Comparison of ENCODE assay signal across 20 cellular contexts in genomic region chr5:78588517-78588916, GRCh38.
DNase-seq lines count a peak whose midpoint lies in the region; FAIRE-seq and TF ChIP-seq lines count a peak whose summit lies in the region.
"Had no signal": no experiment of that assay in that cellular context is flagged by ENCODE, and none has a peak within 500 bp of the region (broad histone marks: within the 10 kb centered on the region; RNA-seq: fewer than 3 reads in every experiment).

No MANE protein-coding gene starts in this region.

- peaks cover 23% of the 10 kb centered on the region for H3K79me2 ChIP-seq in ACC112 (ENCODE audit: control insufficient read depth, insufficient read depth, low read length, unreplicated experiment)

- intact Hi-C loops in breast epithelium (cut with DNase I; ENCODE audit: low total_unique reads) = no loop called here

- H3K4me1 ChIP-seq in ACC112 (ENCODE audit: control insufficient read depth, insufficient read depth, low read length, unreplicated experiment) (peaks cover 65% of the 10 kb centered on the region), breast epithelium (peaks cover 0 to 9% of the 10 kb centered on the region in 2 donors), muscle layer of duodenum (ENCODE audit: control insufficient read depth in 1 of 2, insufficient read depth in 2 of 2, low read length in 2 of 2) (peaks cover 24 to 36% of the 10 kb centered on the region in 2 donors)

- no peak overlapping the region for H2AFZ ChIP-seq in ACC112 (ENCODE audit: low read length, unreplicated experiment)
- H2AFZ ChIP-seq: GM23338 had no signal

- H3K4me3 ChIP-seq in ACC112 (ENCODE audit: low read depth, low read length) (no peak overlapping the region), HL-60 (replicated peaks; ENCODE audit: insufficient read depth, low read length) (no peak overlapping the region), breast epithelium (no peak overlapping the region), muscle layer of duodenum (ENCODE audit: low read depth in 1 of 2, low read length in 2 of 2) (no peak overlapping the region), MG63 (no peak overlapping the region)
- H3K4me3 ChIP-seq: GM23338 had no signal

- H3K36me3 ChIP-seq in ACC112 (ENCODE audit: insufficient read depth, low read length) (no peaks in the 10 kb centered on the region), breast epithelium (no peaks in the 10 kb centered on the region), muscle layer of duodenum (ENCODE audit: control insufficient read depth in 1 of 2, insufficient read depth in 2 of 2, low read length in 2 of 2) (no peaks in the 10 kb centered on the region), MG63 (peaks cover 6% of the 10 kb centered on the region)

- FAIRE-seq in RCC 7860 (lab: Jason Lieb, UNC) = no peak
- FAIRE-seq: G401.6, GM12891, GM19239 had no signal

- H3K9me3 ChIP-seq in breast epithelium (no peaks in the 10 kb centered on the region), muscle layer of duodenum (ENCODE audit: control insufficient read depth in 1 of 2, low read length in 2 of 2) (no peaks in the 10 kb centered on the region), MG63 (no peaks in the 10 kb centered on the region)

- DNase-seq in HL-60 (ENCODE audit: low read depth in 1 of 2, low spot score in 1 of 2) = no peak
- DNase-seq in breast epithelium (ENCODE audit: low spot score in 2 of 2) = no peak
- DNase-seq in NCI-H187 (lab: John Stamatoyannopoulos, UW) = no peak
- DNase-seq in MG63 = no peak
- no peak for DNase-seq in RCC 7860 (ENCODE audit: low spot score)
- no peak for DNase-seq in NCI-H1436 treated with DMSO at 0.1 percent for 48 hours (lab: John Stamatoyannopoulos, UW)
- DNase-seq: ACHN; Calu3; CD4-positive, CD25-positive, alpha-beta regulatory T cell; DMS79 treated with DMSO at 0.1 percent for 48 hours; Karpas-422; NCI-H146; NCI-H226; NCI-H69 had no signal

- H3K27ac ChIP-seq in ACC112 (ENCODE audit: low read depth, low read length) (peak overlapping the region; percentile 84), HL-60 (replicated peaks) (peak overlapping the region; percentile 28; the same call in 1 of the 2 replicates), breast epithelium (peak overlapping the region; percentile 57 to 70), muscle layer of duodenum (ENCODE audit: low read length) (peak overlapping the region; percentile 4)

- no peaks in the 10 kb centered on the region for H3K27me3 ChIP-seq in ACC112 (ENCODE audit: insufficient read depth, low read length)
- no peaks in the 10 kb centered on the region for H3K27me3 ChIP-seq in HL-60 (ENCODE audit: insufficient read depth, poor library complexity, severe bottlenecking)
- H3K27me3 ChIP-seq in breast epithelium = no peaks in the 10 kb centered on the region
- H3K27me3 ChIP-seq in muscle layer of duodenum (ENCODE audit: low read depth, low read length) = no peaks in the 10 kb centered on the region
- H3K27me3 ChIP-seq in MG63 = no peaks in the 10 kb centered on the region

- TF ChIP-seq POLR2A in breast epithelium (IDR thresholded peaks at IDR 0.05) = no peak

- TF ChIP-seq CTCF in HL-60 (IDR thresholded peaks at IDR 0.05; ENCODE audit: insufficient read depth, low read length) (no peak), breast epithelium (IDR thresholded peaks at IDR 0.05) (no peak)

Comparison
In these comparisons a context has a peak if more than half of its experiments do, and no peak if none do; other contexts are left out.
1. H3K27ac ChIP-seq: peak in every context shown above with its lines; median percentile 84 in ACC112; 64 in breast epithelium; 28 in HL-60; 4 in muscle layer of duodenum.